In the genomic region with DNA sequence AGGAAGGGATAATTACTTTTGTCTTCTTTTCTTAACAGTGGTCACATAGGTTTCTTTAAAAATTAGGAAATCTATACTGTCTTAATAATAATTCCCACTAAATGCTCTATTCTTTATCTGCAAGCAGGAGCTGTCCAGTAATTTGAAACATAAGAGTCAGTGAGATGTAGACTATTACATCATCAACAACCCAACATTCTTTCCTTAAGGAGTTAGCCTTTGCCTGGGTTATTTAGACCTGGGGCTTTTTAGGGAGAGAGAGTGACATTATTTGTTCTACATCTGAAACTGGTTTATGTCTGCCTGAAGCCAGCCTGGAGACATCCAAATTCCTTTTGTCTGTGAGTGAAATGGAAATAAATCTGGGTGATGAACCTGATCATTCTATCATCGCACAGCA, we compare ENCODE assay signal across 1 cellular context.
TF ChIP-seq lines count a peak whose summit lies in the region.

No MANE protein-coding gene starts in this region.

TF ChIP-seq in SK-N-SH, 30 proteins besides CTCF, POLR2A, EP300 and RAD21 (continued from another document):
- TF ChIP-seq, protein P1, sequence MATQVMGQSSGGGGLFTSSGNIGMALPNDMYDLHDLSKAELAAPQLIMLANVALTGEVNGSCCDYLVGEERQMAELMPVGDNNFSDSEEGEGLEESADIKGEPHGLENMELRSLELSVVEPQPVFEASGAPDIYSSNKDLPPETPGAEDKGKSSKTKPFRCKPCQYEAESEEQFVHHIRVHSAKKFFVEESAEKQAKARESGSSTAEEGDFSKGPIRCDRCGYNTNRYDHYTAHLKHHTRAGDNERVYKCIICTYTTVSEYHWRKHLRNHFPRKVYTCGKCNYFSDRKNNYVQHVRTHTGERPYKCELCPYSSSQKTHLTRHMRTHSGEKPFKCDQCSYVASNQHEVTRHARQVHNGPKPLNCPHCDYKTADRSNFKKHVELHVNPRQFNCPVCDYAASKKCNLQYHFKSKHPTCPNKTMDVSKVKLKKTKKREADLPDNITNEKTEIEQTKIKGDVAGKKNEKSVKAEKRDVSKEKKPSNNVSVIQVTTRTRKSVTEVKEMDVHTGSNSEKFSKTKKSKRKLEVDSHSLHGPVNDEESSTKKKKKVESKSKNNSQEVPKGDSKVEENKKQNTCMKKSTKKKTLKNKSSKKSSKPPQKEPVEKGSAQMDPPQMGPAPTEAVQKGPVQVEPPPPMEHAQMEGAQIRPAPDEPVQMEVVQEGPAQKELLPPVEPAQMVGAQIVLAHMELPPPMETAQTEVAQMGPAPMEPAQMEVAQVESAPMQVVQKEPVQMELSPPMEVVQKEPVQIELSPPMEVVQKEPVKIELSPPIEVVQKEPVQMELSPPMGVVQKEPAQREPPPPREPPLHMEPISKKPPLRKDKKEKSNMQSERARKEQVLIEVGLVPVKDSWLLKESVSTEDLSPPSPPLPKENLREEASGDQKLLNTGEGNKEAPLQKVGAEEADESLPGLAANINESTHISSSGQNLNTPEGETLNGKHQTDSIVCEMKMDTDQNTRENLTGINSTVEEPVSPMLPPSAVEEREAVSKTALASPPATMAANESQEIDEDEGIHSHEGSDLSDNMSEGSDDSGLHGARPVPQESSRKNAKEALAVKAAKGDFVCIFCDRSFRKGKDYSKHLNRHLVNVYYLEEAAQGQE (IDR thresholded peaks at IDR 0.05; ENCODE audit: low read depth, low read length), result peak; percentile 50; the same call in 1 of the 2 replicates
